In the genomic region with DNA sequence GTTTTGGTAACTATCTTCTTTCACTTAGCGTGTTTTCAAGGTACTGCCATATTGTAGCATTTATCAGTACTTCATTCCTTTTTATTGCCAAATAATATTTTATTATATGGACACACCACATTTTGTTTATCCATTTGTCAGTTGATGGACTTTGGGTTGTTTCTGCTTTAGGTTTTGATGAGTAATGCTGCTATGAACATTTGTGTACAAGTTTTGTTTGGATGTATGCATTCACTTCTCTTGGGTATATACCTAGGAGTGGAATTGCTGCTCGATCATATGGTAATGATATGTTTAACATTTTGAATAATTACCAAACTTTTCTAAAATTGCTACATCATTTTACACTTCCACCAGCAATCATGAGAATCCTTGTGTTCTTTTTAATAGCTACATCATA, we compare ENCODE assay signal across 31 cellular contexts. TPM values are rescaled to one million over a fixed set of nuclear protein-coding genes. Genes with fewer than 3 reads are reported as not detected.
"Had no signal": no experiment of that assay in that cellular context is flagged by ENCODE, and none has a peak within 500 bp of the region (broad histone marks: within the 10 kb centered on the region; RNA-seq: fewer than 3 reads in every experiment).

No MANE protein-coding gene starts in this region.

- H3K27ac ChIP-seq: epithelial cell of prostate, esophagus squamous epithelium, gastrocnemius medialis, heart right ventricle, left lung, lower lobe of right lung had no signal

- DNase-seq: cerebellar nuclear complex; cortex of kidney; effector CD8-positive, alpha-beta T cell; effector memory CD8-positive, alpha-beta T cell; endodermal cell; erythroblast; esophagus squamous epithelium; foreskin melanocyte; gastrocnemius medialis; glutamatergic neuron; heart right ventricle; hippocampal formation; immature natural killer cell; islet precursor cell; kidney glomerular epithelial cell; left lung; left ventricle myocardium superior; lower lobe of right lung; mesenchymal stem cell had no signal

- H3K27me3 ChIP-seq: colonic mucosa, gastrocnemius medialis had no signal

- H3K4me1 ChIP-seq: colonic mucosa, esophagus squamous epithelium, gastrocnemius medialis, heart right ventricle, left lung, lower lobe of right lung had no signal

- FAIRE-seq: endometrium, kidney had no signal

- ATAC-seq: effector memory CD8-positive, alpha-beta T cell; esophagus mucosa; gastrocnemius medialis; heart right ventricle; left lung; left ventricle myocardium superior; lower lobe of right lung had no signal

- H3K9me3 ChIP-seq: colonic mucosa, esophagus squamous epithelium, gastrocnemius medialis, heart right ventricle, left lung, lower lobe of right lung had no signal

- H3K4me3 ChIP-seq: colonic mucosa, esophagus squamous epithelium, gastrocnemius medialis, heart right ventricle, left lung, lower lobe of right lung had no signal

- H3K36me3 ChIP-seq: colonic mucosa, esophagus squamous epithelium, gastrocnemius medialis, heart right ventricle, left lung, lower lobe of right lung had no signal

RNA-seq across cellular contexts. Expression of gene SLC22A7, which starts 6.4 kb away (rescaled TPM):
- total RNA-seq: chondrocyte, colonic mucosa, dermis microvascular lymphatic vessel endothelial cell, endodermal cell, esophagus mucosa, esophagus squamous epithelium, glomerular endothelial cell, left lung, left ventricle myocardium superior, lower leg skin, lower lobe of right lung, lung microvascular endothelial cell, mesenteric fat pad, mesothelial cell of epicardium had no signal
- polyA plus RNA-seq: immature natural killer cell had no signal

RNA-seq across cellular contexts. Expression of gene CRIP3, which starts 16.9 kb away (rescaled TPM):
- total RNA-seq: dermis microvascular lymphatic vessel endothelial cell, glomerular endothelial cell, lung microvascular endothelial cell had no signal

RNA-seq across cellular contexts. Expression of gene TTBK1, which starts 48.4 kb away (rescaled TPM):
- total RNA-seq: dermis microvascular lymphatic vessel endothelial cell, esophagus mucosa had no signal
- polyA plus RNA-seq: immature natural killer cell had no signal
